In the genomic region with DNA sequence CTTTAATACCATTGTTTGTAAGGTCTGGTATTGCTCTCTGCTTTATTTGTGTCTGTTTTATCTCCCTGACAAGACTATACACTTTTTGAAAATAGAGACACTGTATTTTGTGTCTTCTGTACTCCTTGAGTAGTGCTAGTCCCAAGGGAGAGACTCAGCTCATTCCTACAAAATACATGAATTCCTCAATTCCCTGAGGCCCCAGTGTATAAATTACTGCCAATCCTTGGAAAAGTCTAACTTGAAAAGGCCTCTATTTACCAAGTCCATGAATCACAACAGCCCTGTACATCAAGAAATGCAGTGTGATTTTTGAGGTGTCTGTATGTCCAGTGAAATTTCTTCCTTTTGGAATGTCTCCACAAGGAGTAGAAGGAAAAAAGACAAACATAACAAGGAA, we compare ENCODE assay signal across 17 cellular contexts.
"Had no signal": no experiment of that assay in that cellular context is flagged by ENCODE, and none has a peak within 500 bp of the region (broad histone marks: within the 10 kb centered on the region; RNA-seq: fewer than 3 reads in every experiment).

No MANE protein-coding gene starts in this region.

- H3K9me3 ChIP-seq: ascending aorta, esophagus muscularis mucosa, left ventricle myocardium inferior, tibial nerve, vagina had no signal

- H3K4me3 ChIP-seq: ascending aorta, cardiac muscle cell, esophagus muscularis mucosa, hepatocyte, left ventricle myocardium inferior, skin epidermis, tibial nerve, vagina had no signal

- H3K4me1 Mint-ChIP-seq: naive thymus-derived CD4-positive, alpha-beta T cell had no signal

- H3K27ac ChIP-seq: ascending aorta, cardiac muscle cell, esophagus muscularis mucosa, hepatocyte, left ventricle myocardium inferior, skin epidermis, tibial nerve, vagina had no signal

- H3K27me3 ChIP-seq: ascending aorta, cardiac muscle cell, esophagus muscularis mucosa, hepatocyte, tibial nerve, vagina had no signal

- H3K79me2 ChIP-seq: hepatocyte had no signal

- ATAC-seq: activated naive CD8-positive, alpha-beta T cell treated with anti-CD3 and anti-CD28 coated beads, Interleukin-2, amount 50 U/mL, for 24 hours; naive thymus-derived CD4-positive, alpha-beta T cell; stimulated activated naive B cell treated with anti-CD40 and anti-IgM and Interleukin-4, amounts not matched to agents 10 μg/mL and 1 μg/mL and 100 μg/mL, for 72 hours had no signal

- H2AFZ ChIP-seq: hepatocyte had no signal

- DNase-seq: activated naive CD4-positive, alpha-beta T cell treated with Interleukin-2 at 50 U/mL for 16 hours; activated naive CD8-positive, alpha-beta T cell treated with anti-CD3 and anti-CD28 coated beads, Interleukin-2, amount 50 U/mL, for 24 hours; activated T-cell treated with anti-CD3 and anti-CD28 coated beads for 4 hours; kidney; left ventricle myocardium inferior; naive thymus-derived CD4-positive, alpha-beta T cell; stimulated activated CD4-positive, alpha-beta T cell treated with anti-CD3 and anti-CD28 coated beads, Interleukin-15, amount 100 ng/mL, for 24 hours; stimulated activated CD4-positive, alpha-beta T cell treated with anti-CD3 and anti-CD28 coated beads, Interleukin-4, amount 100 ng/mL, for 1 hour; stimulated activated naive B cell treated with anti-CD40 and anti-IgM and Interleukin-4, amounts not matched to agents 10 μg/mL and 1 μg/mL and 100 μg/mL, for 72 hours; substantia nigra had no signal

- H3K9me3 Mint-ChIP-seq: activated naive CD8-positive, alpha-beta T cell treated with anti-CD3 and anti-CD28 coated beads, Interleukin-2, amount 50 U/mL, for 24 hours; naive thymus-derived CD4-positive, alpha-beta T cell; stimulated activated naive B cell treated with anti-CD40 and anti-IgM and Interleukin-4, amounts not matched to agents 10 μg/mL and 1 μg/mL and 100 μg/mL, for 72 hours had no signal

- H3K4me3 Mint-ChIP-seq: activated naive CD8-positive, alpha-beta T cell treated with anti-CD3 and anti-CD28 coated beads, Interleukin-2, amount 50 U/mL, for 24 hours; naive thymus-derived CD4-positive, alpha-beta T cell; stimulated activated naive B cell treated with anti-CD40 and anti-IgM and Interleukin-4, amounts not matched to agents 10 μg/mL and 1 μg/mL and 100 μg/mL, for 72 hours had no signal

- H3K27ac Mint-ChIP-seq: activated naive CD8-positive, alpha-beta T cell treated with anti-CD3 and anti-CD28 coated beads, Interleukin-2, amount 50 U/mL, for 24 hours; naive thymus-derived CD4-positive, alpha-beta T cell; stimulated activated naive B cell treated with anti-CD40 and anti-IgM and Interleukin-4, amounts not matched to agents 10 μg/mL and 1 μg/mL and 100 μg/mL, for 72 hours had no signal

- H3K36me3 Mint-ChIP-seq: naive thymus-derived CD4-positive, alpha-beta T cell; stimulated activated naive B cell treated with anti-CD40 and anti-IgM and Interleukin-4, amounts not matched to agents 10 μg/mL and 1 μg/mL and 100 μg/mL, for 72 hours had no signal

- H3K4me1 ChIP-seq: ascending aorta, esophagus muscularis mucosa, left ventricle myocardium inferior, tibial nerve, vagina had no signal

- H3K4me2 ChIP-seq: hepatocyte had no signal

- H3K36me3 ChIP-seq: ascending aorta, cardiac muscle cell, esophagus muscularis mucosa, left ventricle myocardium inferior, tibial nerve, vagina had no signal
